Comparison of ENCODE assay signal across 20 cellular contexts in genomic region chr2:228541794-228542193, GRCh38.
A peak's percentile ranks its signal among the peaks of the same experiment; 100 is the strongest.
DNase-seq lines count a peak whose midpoint lies in the region; ATAC-seq and TF ChIP-seq lines count a peak whose summit lies in the region.
"Had no signal": no experiment of that assay in that cellular context is flagged by ENCODE, and none has a peak within 500 bp of the region (broad histone marks: within the 10 kb centered on the region; RNA-seq: fewer than 3 reads in every experiment).

No MANE protein-coding gene starts in this region.

- H3F3A ChIP-seq in PC-9 (ENCODE audit: insufficient read depth, low read depth) (no peaks in the 10 kb centered on the region), smooth muscle cell (ENCODE audit: low read depth) (no peaks in the 10 kb centered on the region)

- CTCF ChIA-PET in HCT116 (lab: Charles Lee) (no interaction called here), RWPE1 (lab: Yijun Ruan, JAX) (no interaction called here), PC-9 (lab: Charles Lee) (no interaction called here)

- BruUV-seq in HCT116 (replicated peaks; lab: Mats Ljungman, UMichigan), result no TSS peak
- no TSS peak for BruUV-seq in PC-9 (replicated peaks; lab: Mats Ljungman, UMichigan)

- no peak for DNase-seq in HCT116 (ENCODE audit: low read depth, low spot score)
- DNase-seq in RWPE1 (ENCODE audit: low spot score), result peak; percentile 35
- DNase-seq in dermis microvascular lymphatic vessel endothelial cell (ENCODE audit: low read depth in 2 of 2), result peak; percentile 18 to 65
- peak; percentile 19 for DNase-seq in renal cortical epithelial cell (ENCODE audit: low read depth)
- no peak for DNase-seq in PC-9
- no peak for DNase-seq in heart right ventricle
- no peak for DNase-seq in T1000 (lab: John Stamatoyannopoulos, UW)
- no peak for DNase-seq in smooth muscle cell (lab: John Stamatoyannopoulos, UW; ENCODE audit: unreplicated experiment)
- DNase-seq: activated T-cell treated with anti-CD3 and anti-CD28 coated beads, Interleukin-2, amount 50 U/mL, for 24 hours; CD8-positive, alpha-beta memory T cell; colonic mucosa; DMS53; NCI-H1930; stimulated activated CD4-positive, alpha-beta T cell treated with anti-CD3 and anti-CD28 coated beads, Interleukin-12 subunit alpha, Interleukin-12 subunit beta, amount 100 ng/mL, for 4 hours; T-helper 9 cell; upper lobe of right lung had no signal

- 85 to 92% methylated on average over 4 of the region's 4 CpGs for whole genome bisulfite sequencing in heart right ventricle, 2 donors
- 86% methylated on average over 4 of the region's 4 CpGs for WGBS in smooth muscle cell (ENCODE audit: low lambda C conversion rate)

- no peaks in the 10 kb centered on the region for H4K20me1 ChIP-seq in HCT116 (ENCODE audit: insufficient read depth)
- no peaks in the 10 kb centered on the region for H4K20me1 ChIP-seq in PC-9 (ENCODE audit: insufficient read depth)
- no peaks in the 10 kb centered on the region for H4K20me1 ChIP-seq in smooth muscle cell (ENCODE audit: low read depth)

- RAD21 ChIA-PET in HCT116 (lab: Charles Lee; ENCODE audit: low non-redundant PET in 1 of 2, low total read pairs in 2 of 2, uncharacterized antibody in 2 of 2, unreplicated experiment in 2 of 2), result no interaction called here

- ATAC-seq in HCT116 (no peak), heart right ventricle (no peak)
- ATAC-seq: K562, upper lobe of right lung had no signal

- intact Hi-C loops in HCT116 (cut with micrococcal nuclease) (no loop called here), PC-9 (cut with micrococcal nuclease; ENCODE audit: unreplicated experiment) (no loop called here), heart right ventricle (cut with DNase I) (no loop called here)

- H3K79me2 ChIP-seq in HCT116 (ENCODE audit: insufficient read depth, low read length) (no peaks in the 10 kb centered on the region), PC-9 (ENCODE audit: low read depth) (no peaks in the 10 kb centered on the region), smooth muscle cell (ENCODE audit: low read depth) (no peaks in the 10 kb centered on the region)

- no peak for TF ChIP-seq CTCF in HCT116 (IDR thresholded peaks at IDR 0.05 in 2 of 3, conservative IDR thresholded peaks at IDR 0.05 in 1 of 3; ENCODE audit: borderline replicate concordance in 1 of 3, insufficient read depth in 1 of 3, low read depth in 2 of 3, low read length in 2 of 3)
- TF ChIP-seq CTCF in RWPE1 (conservative IDR thresholded peaks at IDR 0.05; ENCODE audit: low read depth), result no peak
- no peak for TF ChIP-seq CTCF in PC-9 (conservative IDR thresholded peaks at IDR 0.05)
- no peak for TF ChIP-seq CTCF in heart right ventricle (IDR thresholded peaks at IDR 0.05)
- no peak for TF ChIP-seq CTCF in smooth muscle cell (IDR thresholded peaks at IDR 0.05; ENCODE audit: borderline replicate concordance, insufficient read depth, poor library complexity, severe bottlenecking)

- H3K27me3 ChIP-seq in HCT116 (ENCODE audit: insufficient read depth, low read length) (no peaks in the 10 kb centered on the region), PC-9 (ENCODE audit: insufficient read depth, low read depth) (no peaks in the 10 kb centered on the region), heart right ventricle (no peaks in the 10 kb centered on the region), smooth muscle cell (ENCODE audit: low read depth) (no peaks in the 10 kb centered on the region)
- H3K27me3 ChIP-seq: ascending aorta, colonic mucosa, neutrophil, upper lobe of right lung had no signal

- H3K4me2 ChIP-seq in HCT116 (ENCODE audit: low read length), result peak overlapping the region; percentile 28
- H3K4me2 ChIP-seq in PC-9, result no peak overlapping the region
- H3K4me2 ChIP-seq in smooth muscle cell, result no peak overlapping the region

- H3K4me3 ChIP-seq in HCT116 (replicated peaks in 1 of 2; ENCODE audit: low read depth in 1 of 2, low read length in 2 of 2) (no peak overlapping the region), PC-9 (no peak overlapping the region), heart right ventricle (no peak overlapping the region), smooth muscle cell (no peak overlapping the region)
- H3K4me3 ChIP-seq: ascending aorta, colonic mucosa, K562, SK-N-MC, upper lobe of right lung had no signal

- peaks cover 0 to 5% of the 10 kb centered on the region in 2 experiments; a peak in 1 of 4 replicates for H3K9me3 ChIP-seq in HCT116 (ENCODE audit: control insufficient read depth in 1 of 2, insufficient read depth in 1 of 2, low read depth in 1 of 2, low read length in 2 of 2)
- H3K9me3 ChIP-seq in PC-9 (ENCODE audit: insufficient read depth, low read depth), result peaks cover 8% of the 10 kb centered on the region
- peaks cover 0 to 37% (median 7%) of the 10 kb centered on the region in 11 donors for H3K9me3 ChIP-seq in heart right ventricle
- H3K9me3 ChIP-seq in smooth muscle cell (replicated peaks; ENCODE audit: low read depth), result no peaks in the 10 kb centered on the region
- H3K9me3 ChIP-seq: colonic mucosa, neutrophil, upper lobe of right lung had no signal

- H3K36me3 ChIP-seq in HCT116 (ENCODE audit: control insufficient read depth in 1 of 2, insufficient read depth in 2 of 2, low read length in 2 of 2) (no peaks in the 10 kb centered on the region), PC-9 (ENCODE audit: low read depth) (no peaks in the 10 kb centered on the region), heart right ventricle (no peaks in the 10 kb centered on the region), smooth muscle cell (ENCODE audit: low read depth) (no peaks in the 10 kb centered on the region)
- H3K36me3 ChIP-seq: ascending aorta, colonic mucosa, neutrophil, upper lobe of right lung had no signal

- H3K4me1 ChIP-seq in HCT116 (ENCODE audit: control insufficient read depth in 1 of 2, insufficient read depth in 2 of 2, low read length in 2 of 2) (peaks cover 0 to 17% of the 10 kb centered on the region in 2 experiments; a peak in 1 of 4 replicates), PC-9 (replicated peaks; ENCODE audit: insufficient read depth) (0 out of 2 replicates have a peak, but pooled peaks cover 9% of the 10 kb centered on the region), heart right ventricle (no peaks in the 10 kb centered on the region), smooth muscle cell (ENCODE audit: low read depth) (no peaks in the 10 kb centered on the region)
- H3K4me1 ChIP-seq: colonic mucosa, upper lobe of right lung had no signal

- H3K27ac ChIP-seq in HCT116 (ENCODE audit: low read depth, low read length) (no peak overlapping the region), RWPE1 (no peak overlapping the region), PC-9 (no peak overlapping the region), heart right ventricle (no peak overlapping the region), smooth muscle cell (ENCODE audit: low read depth) (no peak overlapping the region)
- H3K27ac ChIP-seq: ascending aorta, colonic mucosa, neutrophil, SK-N-MC, upper lobe of right lung had no signal

- no peaks in the 10 kb centered on the region for H3K9me2 ChIP-seq in HCT116 (ENCODE audit: insufficient read depth)
- H3K9me2 ChIP-seq in PC-9 (ENCODE audit: insufficient read depth), result no peaks in the 10 kb centered on the region

- POLR2A ChIA-PET in HCT116 (lab: Charles Lee) (no interaction called here), RWPE1 (lab: Yijun Ruan, JAX; ENCODE audit: low non-redundant PET) (no interaction called here), PC-9 (lab: Charles Lee; ENCODE audit: unreplicated experiment) (interaction anchor here (0.6 kb wide), 2 partner anchors 39 to 651 kb away, joined by 7 to 14 read pairs; no protein-coding TSS in a partner anchor)

- H2AFZ ChIP-seq in HCT116 (ENCODE audit: low read depth, low read length, poor library complexity, severe bottlenecking) (no peak overlapping the region), PC-9 (no peak overlapping the region), smooth muscle cell (ENCODE audit: low read depth) (no peak overlapping the region)

- H3K9ac ChIP-seq in HCT116 (ENCODE audit: low read length), result no peak overlapping the region
- H3K9ac ChIP-seq in smooth muscle cell (ENCODE audit: low read depth), result no peak overlapping the region

- no peak for TF ChIP-seq RAD21 in HCT116 (IDR thresholded peaks at IDR 0.05; ENCODE audit: low read depth)

- no peak for TF ChIP-seq POLR2A in HCT116 (IDR thresholded peaks at IDR 0.05; ENCODE audit: borderline replicate concordance, extremely low read depth, insufficient read depth, insufficient read length)

TF ChIP-seq in HCT116, 20 proteins besides CTCF, POLR2A, EP300 and RAD21:
- TF ChIP-seq EZH2phosphoT487 (IDR thresholded peaks at IDR 0.05; ENCODE audit: borderline replicate concordance) (no peak), POLR2AphosphoS5 (IDR thresholded peaks at IDR 0.05; ENCODE audit: low read depth, low read length) (no peak), FOSL1 (IDR thresholded peaks at IDR 0.05; ENCODE audit: low read depth) (peak; percentile 33; the same call in 1 of the 2 replicates), MAX (IDR thresholded peaks at IDR 0.05) (no peak), EZH2 (IDR thresholded peaks at IDR 0.05) (no peak), SIN3A (IDR thresholded peaks at IDR 0.05; ENCODE audit: low read depth) (no peak)
- TF ChIP-seq, protein P1, sequence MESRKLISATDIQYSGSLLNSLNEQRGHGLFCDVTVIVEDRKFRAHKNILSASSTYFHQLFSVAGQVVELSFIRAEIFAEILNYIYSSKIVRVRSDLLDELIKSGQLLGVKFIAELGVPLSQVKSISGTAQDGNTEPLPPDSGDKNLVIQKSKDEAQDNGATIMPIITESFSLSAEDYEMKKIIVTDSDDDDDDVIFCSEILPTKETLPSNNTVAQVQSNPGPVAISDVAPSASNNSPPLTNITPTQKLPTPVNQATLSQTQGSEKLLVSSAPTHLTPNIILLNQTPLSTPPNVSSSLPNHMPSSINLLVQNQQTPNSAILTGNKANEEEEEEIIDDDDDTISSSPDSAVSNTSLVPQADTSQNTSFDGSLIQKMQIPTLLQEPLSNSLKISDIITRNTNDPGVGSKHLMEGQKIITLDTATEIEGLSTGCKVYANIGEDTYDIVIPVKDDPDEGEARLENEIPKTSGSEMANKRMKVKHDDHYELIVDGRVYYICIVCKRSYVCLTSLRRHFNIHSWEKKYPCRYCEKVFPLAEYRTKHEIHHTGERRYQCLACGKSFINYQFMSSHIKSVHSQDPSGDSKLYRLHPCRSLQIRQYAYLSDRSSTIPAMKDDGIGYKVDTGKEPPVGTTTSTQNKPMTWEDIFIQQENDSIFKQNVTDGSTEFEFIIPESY (IDR thresholded peaks at IDR 0.05; ENCODE audit: extremely low read depth, insufficient replicate concordance, low read length), result no peak
TF ChIP-seq in HCT116: peak in this region for 1.

Comparison
In these comparisons a context has a peak if more than half of its experiments do, and no peak if none do; other contexts are left out.
1. DNase-seq: peak in RWPE1 (single experiment), dermis microvascular lymphatic vessel endothelial cell (2 of 2) and renal cortical epithelial cell (single experiment); none in HCT116 (single experiment), PC-9 (0 of 2), heart right ventricle (0 of 2), T1000 (single experiment) and smooth muscle cell (single experiment).